2 cellular contexts compared by ENCODE assay signal in genomic region chr16:1475552-1476114, GRCh38.
TF ChIP-seq lines count a peak whose summit lies in the region.

No MANE protein-coding gene starts in this region.

TF ChIP-seq in SK-N-SH, 30 proteins besides CTCF, POLR2A, EP300 and RAD21 (continued from another document):
- TF ChIP-seq USF1 (IDR thresholded peaks at IDR 0.05; ENCODE audit: borderline replicate concordance, low read depth): no peak
- TF ChIP-seq TAF1 (IDR thresholded peaks at IDR 0.05; ENCODE audit: borderline replicate concordance, low read depth, low read length): no peak
- no peak for TF ChIP-seq FOXM1 (IDR thresholded peaks at IDR 0.05; ENCODE audit: low read depth)
- TF ChIP-seq EZH2phosphoT487 (IDR thresholded peaks at IDR 0.05; ENCODE audit: borderline replicate concordance, low read depth): no peak
- no peak for TF ChIP-seq YY1 (IDR thresholded peaks at IDR 0.05; ENCODE audit: low read depth)
- no peak for TF ChIP-seq REST (IDR thresholded peaks at IDR 0.05; ENCODE audit: low read depth, low read length)
- no peak for TF ChIP-seq MEF2A (IDR thresholded peaks at IDR 0.05; ENCODE audit: borderline replicate concordance, low read depth)
- no peak for TF ChIP-seq USF2 (IDR thresholded peaks at IDR 0.05; ENCODE audit: borderline replicate concordance, low read depth, low read length)
- no peak for TF ChIP-seq IRF3 (IDR thresholded peaks at IDR 0.05; ENCODE audit: low read depth, low read length)
- TF ChIP-seq SIN3A (IDR thresholded peaks at IDR 0.05; ENCODE audit: borderline replicate concordance, low read depth, low read length): no peak

TF ChIP-seq in SK-N-SH treated with all-trans-retinoic acid at 6 μM for 48 hours, 23 proteins besides CTCF, POLR2A, EP300 and RAD21 (continued from another document):
- no peak for TF ChIP-seq CSRNP3 (CRISPR knock-in tag; IDR thresholded peaks at IDR 0.05)
- no peak for TF ChIP-seq ISL1 (CRISPR knock-in tag; IDR thresholded peaks at IDR 0.05)
- no peak for TF ChIP-seq ZC3H10 (CRISPR knock-in tag; IDR thresholded peaks at IDR 0.05)
- no peak for TF ChIP-seq ZFP30 (CRISPR knock-in tag; IDR thresholded peaks at IDR 0.05)
- TF ChIP-seq ZNF565 (CRISPR knock-in tag; conservative IDR thresholded peaks at IDR 0.05; ENCODE audit: low read depth): no peak
- no peak for TF ChIP-seq POU6F1 (CRISPR knock-in tag; IDR thresholded peaks at IDR 0.05; ENCODE audit: borderline replicate concordance, low read depth)
- TF ChIP-seq ZNF8 (CRISPR knock-in tag; IDR thresholded peaks at IDR 0.05): no peak
